Comparison of ENCODE assay signal across 20 cellular contexts in the genomic region with DNA sequence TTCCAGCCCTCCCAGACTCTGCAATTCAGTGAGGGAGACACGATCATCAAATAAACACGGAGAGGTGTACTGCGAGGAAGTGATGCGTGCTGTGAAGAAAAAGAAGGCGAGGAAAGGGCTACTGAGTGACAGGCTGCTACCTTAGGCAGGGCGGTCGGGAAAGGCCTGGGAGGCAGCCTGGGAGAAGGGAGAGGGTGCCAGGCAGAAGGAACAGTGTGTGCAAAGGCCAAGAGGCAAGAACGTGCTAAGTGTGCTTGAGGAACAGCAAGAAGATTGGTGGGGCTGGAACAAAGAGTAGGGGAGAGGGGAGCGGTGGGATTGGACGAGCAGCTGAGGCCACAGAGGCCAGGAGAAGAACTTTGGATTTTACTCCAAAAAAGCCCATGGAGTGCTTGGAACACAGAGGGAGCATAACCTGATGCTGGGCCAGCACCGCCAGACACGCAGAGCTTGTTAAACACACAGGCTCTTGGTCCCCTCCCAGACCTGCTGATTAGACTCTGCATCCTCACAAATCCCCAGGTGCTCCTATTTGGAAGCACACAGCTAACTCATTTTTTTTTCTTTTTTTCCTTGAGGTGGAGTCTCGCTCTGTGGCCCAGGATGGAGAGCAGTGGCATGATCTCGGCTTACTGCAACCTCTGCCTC. TPM values are rescaled to one million over a fixed set of nuclear protein-coding genes. Genes with fewer than 3 reads are reported as not detected.
DNase-seq lines count a peak whose midpoint lies in the region; ATAC-seq and TF ChIP-seq lines count a peak whose summit lies in the region.
"Had no signal": no experiment of that assay in that cellular context is flagged by ENCODE, and none has a peak within 500 bp of the region (broad histone marks: within the 10 kb centered on the region; RNA-seq: fewer than 3 reads in every experiment).

No MANE protein-coding gene starts in this region.

- CTCF ChIA-PET in activated CD4-positive, alpha-beta T cell treated with anti-CD3 and anti-CD28 coated beads, Interleukin-2, amount 10 ng/mL, durations not matched to agents 7 days and 5 days (lab: Charles Lee): interaction anchor here (1.3 kb wide), 2 partner anchors 14 to 162 kb away, joined by 3 read pairs; no protein-coding TSS in a partner anchor

- no peak for ATAC-seq in stimulated activated effector memory CD8-positive, alpha-beta T cell treated with anti-CD3 and anti-CD28 coated beads, Interleukin-12 subunit alpha, Interleukin-12 subunit beta, amount 100 ng/mL, for 72 hours
- no peak for ATAC-seq in HG02759 (IDR thresholded peaks at IDR 0.05; ENCODE audit: unreplicated experiment)
- ATAC-seq: psoas muscle had no signal

- peaks cover 4% of the 10 kb centered on the region for H3K27me3 Mint-ChIP-seq in activated CD4-positive, alpha-beta T cell treated with anti-CD3 and anti-CD28 coated beads, Interleukin-2, amount 10 ng/mL, durations not matched to agents 7 days and 5 days
- H3K27me3 Mint-ChIP-seq in nephron progenitor cell (ENCODE audit: low read depth, poor library complexity): peaks cover 4% of the 10 kb centered on the region
- H3K27me3 Mint-ChIP-seq: activated naive CD8-positive, alpha-beta T cell treated with anti-CD3 and anti-CD28 coated beads for 36 hours; CD4-positive, CD25-positive, alpha-beta regulatory T cell had no signal

- H3K9me3 Mint-ChIP-seq in activated CD4-positive, alpha-beta T cell treated with anti-CD3 and anti-CD28 coated beads, Interleukin-2, amount 10 ng/mL, durations not matched to agents 7 days and 5 days: no peaks in the 10 kb centered on the region
- no peaks in the 10 kb centered on the region for H3K9me3 Mint-ChIP-seq in nephron progenitor cell
- H3K9me3 Mint-ChIP-seq in stimulated activated effector memory CD8-positive, alpha-beta T cell treated with anti-CD3 and anti-CD28 coated beads, Interleukin-12 subunit alpha, Interleukin-12 subunit beta, amount 100 ng/mL, for 72 hours: no peaks in the 10 kb centered on the region
- H3K9me3 Mint-ChIP-seq: activated CD4-positive, alpha-beta memory T cell treated with anti-CD3 and anti-CD28 coated beads, Interleukin-2, amount 10 ng/mL, durations not matched to agents 7 days and 5 days; activated naive CD8-positive, alpha-beta T cell treated with anti-CD3 and anti-CD28 coated beads for 36 hours; activated T-helper 2 cell treated with anti-CD3 and anti-CD28 coated beads, Interferon-gamma antibody, Interleukin-2, Interleukin-4, amounts not matched to agents 10 μg/mL and 5 μg/mL and 100 μg/mL, durations not matched to agents 14 hours and 24 hours and 36 hours; CD4-positive, CD25-positive, alpha-beta regulatory T cell had no signal

- H3K4me3 Mint-ChIP-seq in activated CD4-positive, alpha-beta T cell treated with anti-CD3 and anti-CD28 coated beads, Interleukin-2, amount 10 ng/mL, durations not matched to agents 7 days and 5 days: no peak overlapping the region
- no peak overlapping the region for H3K4me3 Mint-ChIP-seq in nephron progenitor cell
- no peak overlapping the region for H3K4me3 Mint-ChIP-seq in stimulated activated effector memory CD8-positive, alpha-beta T cell treated with anti-CD3 and anti-CD28 coated beads, Interleukin-12 subunit alpha, Interleukin-12 subunit beta, amount 100 ng/mL, for 72 hours
- H3K4me3 Mint-ChIP-seq: activated CD4-positive, alpha-beta memory T cell treated with anti-CD3 and anti-CD28 coated beads, Interleukin-2, amount 10 ng/mL, durations not matched to agents 7 days and 5 days; activated naive CD8-positive, alpha-beta T cell treated with anti-CD3 and anti-CD28 coated beads for 36 hours; CD4-positive, CD25-positive, alpha-beta regulatory T cell had no signal

- H3K4me1 Mint-ChIP-seq in activated CD4-positive, alpha-beta T cell treated with anti-CD3 and anti-CD28 coated beads, Interleukin-2, amount 10 ng/mL, durations not matched to agents 7 days and 5 days: peaks cover 3% of the 10 kb centered on the region
- H3K4me1 Mint-ChIP-seq in nephron progenitor cell: peaks cover 55% of the 10 kb centered on the region
- peaks cover 7% of the 10 kb centered on the region for H3K4me1 Mint-ChIP-seq in stimulated activated effector memory CD8-positive, alpha-beta T cell treated with anti-CD3 and anti-CD28 coated beads, Interleukin-12 subunit alpha, Interleukin-12 subunit beta, amount 100 ng/mL, for 72 hours
- H3K4me1 Mint-ChIP-seq: activated naive CD8-positive, alpha-beta T cell treated with anti-CD3 and anti-CD28 coated beads for 36 hours had no signal

- peak overlapping the region; percentile 37 for H3K27ac Mint-ChIP-seq in activated CD4-positive, alpha-beta T cell treated with anti-CD3 and anti-CD28 coated beads, Interleukin-2, amount 10 ng/mL, durations not matched to agents 7 days and 5 days
- peak overlapping the region; percentile 74 for H3K27ac Mint-ChIP-seq in nephron progenitor cell
- H3K27ac Mint-ChIP-seq in stimulated activated effector memory CD8-positive, alpha-beta T cell treated with anti-CD3 and anti-CD28 coated beads, Interleukin-12 subunit alpha, Interleukin-12 subunit beta, amount 100 ng/mL, for 72 hours: peak overlapping the region; percentile 46
- H3K27ac Mint-ChIP-seq: activated CD4-positive, alpha-beta memory T cell treated with anti-CD3 and anti-CD28 coated beads, Interleukin-2, amount 10 ng/mL, durations not matched to agents 7 days and 5 days; activated naive CD8-positive, alpha-beta T cell treated with anti-CD3 and anti-CD28 coated beads for 36 hours; activated T-helper 2 cell treated with anti-CD3 and anti-CD28 coated beads, Interferon-gamma antibody, Interleukin-2, Interleukin-4, amounts not matched to agents 10 μg/mL and 5 μg/mL and 100 μg/mL, durations not matched to agents 14 hours and 24 hours and 36 hours had no signal

- DNase-seq in activated CD4-positive, alpha-beta T cell treated with anti-CD3 and anti-CD28 coated beads, Interleukin-2, amount 10 ng/mL, durations not matched to agents 7 days and 5 days: no peak
- no peak for DNase-seq in activated CD4-positive, alpha-beta T cell treated with anti-CD3 and anti-CD28 coated beads for 1 hour
- peak; percentile 41 for DNase-seq in ecto neural progenitor cell (ENCODE audit: low spot score)
- no peak for DNase-seq in nephron progenitor cell
- DNase-seq in stimulated activated effector memory CD8-positive, alpha-beta T cell treated with anti-CD3 and anti-CD28 coated beads, Interleukin-12 subunit alpha, Interleukin-12 subunit beta, amount 100 ng/mL, for 72 hours (ENCODE audit: low spot score in 2 of 2): no peak
- DNase-seq in effector CD4-positive, alpha-beta T cell: no peak
- DNase-seq in NCI-H774 (lab: John Stamatoyannopoulos, UW): no peak
- DNase-seq: activated CD4-positive, CD25-positive, alpha-beta regulatory T cell; activated naive CD8-positive, alpha-beta T cell treated with anti-CD3 and anti-CD28 coated beads for 36 hours; CD4-positive, CD25-positive, alpha-beta regulatory T cell; dorsolateral prefrontal cortex; NCI-H1694; NCI-H526 treated with DMSO at 0.1 percent for 48 hours; psoas muscle; SHP77 treated with DMSO at 0.1 percent for 48 hours; T1000; trophoblast cell had no signal

- POLR2A ChIA-PET in activated CD4-positive, alpha-beta T cell treated with anti-CD3 and anti-CD28 coated beads, Interleukin-2, amount 10 ng/mL, durations not matched to agents 7 days and 5 days (lab: Charles Lee): no interaction called here

- H3K36me3 Mint-ChIP-seq in activated CD4-positive, alpha-beta T cell treated with anti-CD3 and anti-CD28 coated beads, Interleukin-2, amount 10 ng/mL, durations not matched to agents 7 days and 5 days (ENCODE audit: low read depth): no peaks in the 10 kb centered on the region
- H3K36me3 Mint-ChIP-seq in nephron progenitor cell (ENCODE audit: low read depth): no peaks in the 10 kb centered on the region
- peaks cover under 1% of the 10 kb centered on the region for H3K36me3 Mint-ChIP-seq in stimulated activated effector memory CD8-positive, alpha-beta T cell treated with anti-CD3 and anti-CD28 coated beads, Interleukin-12 subunit alpha, Interleukin-12 subunit beta, amount 100 ng/mL, for 72 hours
- H3K36me3 Mint-ChIP-seq: activated naive CD8-positive, alpha-beta T cell treated with anti-CD3 and anti-CD28 coated beads for 36 hours; CD4-positive, CD25-positive, alpha-beta regulatory T cell had no signal

- no peak for TF ChIP-seq CTCF in nephron progenitor cell (IDR thresholded peaks at IDR 0.05)

RNA-seq across cellular contexts. Expression of a gene that starts 30.4 kb away (rescaled TPM):
- 10 to 100 TPM; 16.9 to 18.7 TPM for total RNA-seq in activated CD4-positive, alpha-beta T cell treated with anti-CD3 and anti-CD28 coated beads, Interleukin-2, amount 10 ng/mL, durations not matched to agents 7 days and 5 days
